Comparison of ENCODE assay signal across 17 cellular contexts in the genomic region with DNA sequence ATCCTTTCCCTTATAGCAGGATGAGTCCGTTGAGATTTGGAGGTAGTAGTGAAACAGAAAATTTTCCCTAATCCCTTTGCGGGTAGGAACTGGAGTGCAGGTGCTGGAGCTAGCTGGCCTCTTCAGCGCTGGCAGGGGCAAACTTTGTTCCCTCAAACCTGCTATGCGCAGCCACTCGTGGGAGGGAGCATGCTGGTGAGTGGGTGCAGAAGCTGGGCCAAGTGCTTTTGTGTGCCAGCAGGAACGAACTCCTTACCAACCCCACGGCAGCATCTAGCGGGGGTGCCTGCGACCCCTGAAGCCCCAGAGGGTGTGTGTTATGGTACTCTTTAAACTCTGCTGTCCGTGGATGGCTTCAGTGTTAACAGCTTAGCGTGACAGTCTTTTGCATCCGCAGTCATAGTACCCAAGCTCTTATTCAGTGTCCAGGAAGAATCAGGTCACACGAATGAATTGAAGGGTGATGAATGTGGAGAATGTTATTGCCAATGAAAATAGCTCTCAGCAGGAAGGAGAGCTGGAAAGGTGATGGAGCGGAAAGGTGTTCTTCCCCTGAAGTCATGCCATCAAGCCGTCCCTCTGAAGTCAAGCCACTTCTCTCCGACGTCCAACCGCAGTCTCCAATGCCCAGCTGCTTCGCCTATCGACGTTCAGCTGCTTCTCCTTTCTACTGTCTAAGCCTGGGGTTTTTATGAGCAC.
"Had no signal": no experiment of that assay in that cellular context is flagged by ENCODE, and none has a peak within 500 bp of the region (broad histone marks: within the 10 kb centered on the region; RNA-seq: fewer than 3 reads in every experiment).

No MANE protein-coding gene starts in this region.

- DNase-seq: dermis blood vessel endothelial cell; esophagus squamous epithelium; foreskin fibroblast; glutamatergic neuron; islet precursor cell; left cardiac atrium; left ventricle myocardium inferior; lower lobe of right lung; natural killer cell; occipital lobe; right cardiac atrium; stimulated activated CD4-positive, alpha-beta T cell treated with anti-CD3 and anti-CD28 coated beads, Interleukin-1b, Interleukin-23, amount 100 ng/mL, for 48 hours; stimulated activated CD4-positive, alpha-beta T cell treated with anti-CD3 and anti-CD28 coated beads, Interleukin-4, amount 100 ng/mL, for 24 hours; tibial artery had no signal

- ATAC-seq: gastroesophageal sphincter; left cardiac atrium; lower lobe of right lung; natural killer cell; pancreas; right cardiac atrium; stimulated activated memory B cell treated with anti-CD40 and anti-IgM and Interleukin-4, amounts not matched to agents 10 μg/mL and 1 μg/mL and 100 μg/mL, for 72 hours had no signal
